33 cellular contexts compared by ENCODE assay signal in the genomic region with DNA sequence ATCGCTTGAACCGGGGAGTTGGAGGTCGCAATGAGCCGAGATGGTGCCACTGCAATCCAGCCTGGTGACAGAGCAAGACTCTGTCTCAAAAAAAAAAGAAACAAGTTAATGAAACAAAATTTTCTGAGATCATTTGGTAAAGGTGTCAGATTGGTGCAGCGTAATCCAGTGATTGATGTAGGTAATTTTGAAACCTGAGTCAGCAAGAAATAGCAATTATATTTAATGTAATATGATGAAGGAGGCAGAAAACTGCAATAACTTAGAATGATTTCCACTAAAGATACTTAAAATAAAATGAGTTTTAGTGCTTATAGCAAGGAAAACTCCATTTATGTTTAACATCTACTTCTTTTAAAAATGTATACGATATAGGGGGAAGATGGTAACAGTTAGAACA.
"Had no signal": no experiment of that assay in that cellular context is flagged by ENCODE, and none has a peak within 500 bp of the region (broad histone marks: within the 10 kb centered on the region; RNA-seq: fewer than 3 reads in every experiment).

No MANE protein-coding gene starts in this region.

- ATAC-seq: activated CD4-positive, alpha-beta T cell treated with anti-CD3 and anti-CD28 coated beads for 36 hours; activated CD8-positive, alpha-beta memory T cell treated with anti-CD3 and anti-CD28 coated beads, Interleukin-2, amount 10 ng/mL, durations not matched to agents 7 days and 5 days; activated CD8-positive, alpha-beta T cell treated with anti-CD3 and anti-CD28 coated beads, Interleukin-2, amount 10 ng/mL, durations not matched to agents 7 days and 5 days; esophagus mucosa; T-helper 17 cell had no signal

- H3K36me3 ChIP-seq: brain microvascular endothelial cell had no signal

- H3K27ac ChIP-seq: brain microvascular endothelial cell, coronary artery, dorsolateral prefrontal cortex had no signal

- H3K36me3 Mint-ChIP-seq: activated CD4-positive, alpha-beta memory T cell treated with anti-CD3 and anti-CD28 coated beads for 36 hours; activated CD8-positive, alpha-beta memory T cell treated with anti-CD3 and anti-CD28 coated beads, Interleukin-2, amount 10 ng/mL, durations not matched to agents 7 days and 5 days; activated naive CD8-positive, alpha-beta T cell had no signal

- H3K27ac Mint-ChIP-seq: activated CD4-positive, alpha-beta memory T cell treated with anti-CD3 and anti-CD28 coated beads for 36 hours; activated CD4-positive, alpha-beta T cell treated with anti-CD3 and anti-CD28 coated beads for 36 hours; activated CD4-positive, alpha-beta T cell treated with anti-CD3 and anti-CD28 coated beads, Interleukin-2, amount 10 ng/mL, durations not matched to agents 24 days and 14 days; activated CD8-positive, alpha-beta memory T cell treated with anti-CD3 and anti-CD28 coated beads, Interleukin-2, amount 10 ng/mL, durations not matched to agents 7 days and 5 days; activated CD8-positive, alpha-beta T cell treated with anti-CD3 and anti-CD28 coated beads, Interleukin-2, amount 10 ng/mL, durations not matched to agents 7 days and 5 days; activated naive CD8-positive, alpha-beta T cell; activated T-helper 1 cell treated with anti-CD3 and anti-CD28 coated beads, Interleukin-12 subunit alpha, Interleukin-12 subunit beta, Interleukin-2, Interleukin-4 antibody, amounts not matched to agents 30 ng/mL and 10 ng/mL and 1 ng/mL, durations not matched to agents 14 hours and 24 hours and 36 hours; activated T-helper 2 cell treated with anti-CD3 and anti-CD28 coated beads, Interferon-gamma antibody, Interleukin-2, Interleukin-4, amounts not matched to agents 10 μg/mL and 5 μg/mL and 100 μg/mL, durations not matched to agents 14 hours and 24 hours and 36 hours; dendritic cell treated with granulocyte-macrophage colony-stimulating factor and Interleukin-4, amounts not matched to agents 40 ng/mL and 50 ng/mL, for 4 days; endodermal cell; T-helper 17 cell; T-helper 2 cell treated with Interferon-gamma antibody and Interleukin-4, amounts not matched to agents 5 μg/mL and 100 μg/mL, for 36 hours had no signal

- H3K4me1 Mint-ChIP-seq: activated CD4-positive, alpha-beta T cell treated with anti-CD3 and anti-CD28 coated beads for 36 hours; activated CD4-positive, alpha-beta T cell treated with anti-CD3 and anti-CD28 coated beads, Interleukin-2, amount 10 ng/mL, durations not matched to agents 24 days and 14 days; activated CD8-positive, alpha-beta memory T cell treated with anti-CD3 and anti-CD28 coated beads, Interleukin-2, amount 10 ng/mL, durations not matched to agents 7 days and 5 days; central memory CD8-positive, alpha-beta T cell; endodermal cell; T-helper 17 cell had no signal

- H3K4me3 ChIP-seq: coronary artery, dorsolateral prefrontal cortex had no signal

- H3K27me3 Mint-ChIP-seq: activated CD4-positive, alpha-beta memory T cell treated with anti-CD3 and anti-CD28 coated beads for 36 hours; activated CD4-positive, alpha-beta T cell treated with anti-CD3 and anti-CD28 coated beads for 36 hours; activated CD4-positive, alpha-beta T cell treated with anti-CD3 and anti-CD28 coated beads, Interleukin-2, amount 10 ng/mL, durations not matched to agents 24 days and 14 days; activated CD8-positive, alpha-beta memory T cell treated with anti-CD3 and anti-CD28 coated beads, Interleukin-2, amount 10 ng/mL, durations not matched to agents 7 days and 5 days; activated naive CD8-positive, alpha-beta T cell; central memory CD8-positive, alpha-beta T cell; dendritic cell treated with granulocyte-macrophage colony-stimulating factor and Interleukin-4, amounts not matched to agents 40 ng/mL and 50 ng/mL, for 4 days; T-helper 17 cell had no signal

- FAIRE-seq: astrocyte, bronchial epithelial cell, frontal cortex had no signal

- DNase-seq: activated CD4-positive, alpha-beta memory T cell treated with anti-CD3 and anti-CD28 coated beads for 36 hours; activated CD4-positive, alpha-beta T cell treated with anti-CD3 and anti-CD28 coated beads for 36 hours; activated CD4-positive, alpha-beta T cell treated with anti-CD3 and anti-CD28 coated beads, Interleukin-2, amount 10 ng/mL, durations not matched to agents 24 days and 14 days; activated CD4-positive, CD25-positive, alpha-beta regulatory T cell; activated CD4-positive, CD25-positive, alpha-beta regulatory T cell treated with anti-CD3 and anti-CD28 coated beads, Interleukin-2, amount 50 U/mL, for 72 hours; activated CD8-positive, alpha-beta memory T cell treated with anti-CD3 and anti-CD28 coated beads, Interleukin-2, amount 10 ng/mL, durations not matched to agents 7 days and 5 days; activated CD8-positive, alpha-beta memory T cell treated with anti-CD3 and anti-CD28 coated beads, Interleukin-2, amount 50 U/mL, for 4 hours; activated CD8-positive, alpha-beta T cell treated with anti-CD3 and anti-CD28 coated beads, Interleukin-2, amount 10 ng/mL, durations not matched to agents 7 days and 5 days; activated effector memory CD4-positive, alpha-beta T cell treated with anti-CD3 and anti-CD28 coated beads, Interleukin-2, amount 50 U/mL, for 16 hours; activated naive CD4-positive, alpha-beta T cell treated with anti-CD3 and anti-CD28 coated beads, Interleukin-2, amount 50 U/mL, for 16 hours; activated T-cell treated with anti-CD3 and anti-CD28 coated beads, Interleukin-2, amount 50 U/mL, for 1 hour; activated T-cell treated with anti-CD3 and anti-CD28 coated beads, Interleukin-2, amount 50 U/mL, for 48 hours; amniotic stem cell; anterior cingulate cortex; brain microvascular endothelial cell; dorsolateral prefrontal cortex; effector memory CD4-positive, alpha-beta T cell; endodermal cell; foreskin fibroblast; head of caudate nucleus; T-helper 17 cell; T1000 had no signal

- H3K4me3 Mint-ChIP-seq: activated CD4-positive, alpha-beta memory T cell treated with anti-CD3 and anti-CD28 coated beads for 36 hours; activated CD4-positive, alpha-beta T cell treated with anti-CD3 and anti-CD28 coated beads for 36 hours; activated CD4-positive, alpha-beta T cell treated with anti-CD3 and anti-CD28 coated beads, Interleukin-2, amount 10 ng/mL, durations not matched to agents 24 days and 14 days; activated CD8-positive, alpha-beta memory T cell treated with anti-CD3 and anti-CD28 coated beads, Interleukin-2, amount 10 ng/mL, durations not matched to agents 7 days and 5 days; activated CD8-positive, alpha-beta T cell treated with anti-CD3 and anti-CD28 coated beads, Interleukin-2, amount 10 ng/mL, durations not matched to agents 7 days and 5 days; activated naive CD8-positive, alpha-beta T cell; activated T-helper 1 cell treated with anti-CD3 and anti-CD28 coated beads, Interleukin-12 subunit alpha, Interleukin-12 subunit beta, Interleukin-2, Interleukin-4 antibody, amounts not matched to agents 30 ng/mL and 10 ng/mL and 1 ng/mL, durations not matched to agents 14 hours and 24 hours and 36 hours; central memory CD8-positive, alpha-beta T cell; dendritic cell treated with granulocyte-macrophage colony-stimulating factor and Interleukin-4, amounts not matched to agents 40 ng/mL and 50 ng/mL, for 4 days; endodermal cell; T-helper 17 cell; T-helper 2 cell treated with Interferon-gamma antibody and Interleukin-4, amounts not matched to agents 5 μg/mL and 100 μg/mL, for 36 hours had no signal

- H3K27me3 ChIP-seq: brain microvascular endothelial cell, dorsolateral prefrontal cortex had no signal
